ENCODE assay signal across 1 cellular context in genomic region chr19:58097783-58098681, GRCh38.
A peak's percentile ranks its signal among the peaks of the same experiment; 100 is the strongest.
TF ChIP-seq lines count a peak whose summit lies in the region.

ZSCAN18 (minus strand) TSS chr19:58098231; CDS start chr19:58090267, 7,964 bp downstream.

TF ChIP-seq in SK-N-SH, 30 proteins besides CTCF, POLR2A, EP300 and RAD21 (continued from another document):
- TF ChIP-seq ZBTB33 (IDR thresholded peaks at IDR 0.05; ENCODE audit: borderline replicate concordance, low read depth) (no peak), NFIC (IDR thresholded peaks at IDR 0.05; ENCODE audit: borderline replicate concordance) (no peak), USF1 (IDR thresholded peaks at IDR 0.05; ENCODE audit: borderline replicate concordance, low read depth) (peak; percentile 80; the same call in 1 of the 2 replicates)
TF ChIP-seq in SK-N-SH: peak in this region for 12.
